8 cellular contexts compared by ENCODE assay signal in the genomic region with DNA sequence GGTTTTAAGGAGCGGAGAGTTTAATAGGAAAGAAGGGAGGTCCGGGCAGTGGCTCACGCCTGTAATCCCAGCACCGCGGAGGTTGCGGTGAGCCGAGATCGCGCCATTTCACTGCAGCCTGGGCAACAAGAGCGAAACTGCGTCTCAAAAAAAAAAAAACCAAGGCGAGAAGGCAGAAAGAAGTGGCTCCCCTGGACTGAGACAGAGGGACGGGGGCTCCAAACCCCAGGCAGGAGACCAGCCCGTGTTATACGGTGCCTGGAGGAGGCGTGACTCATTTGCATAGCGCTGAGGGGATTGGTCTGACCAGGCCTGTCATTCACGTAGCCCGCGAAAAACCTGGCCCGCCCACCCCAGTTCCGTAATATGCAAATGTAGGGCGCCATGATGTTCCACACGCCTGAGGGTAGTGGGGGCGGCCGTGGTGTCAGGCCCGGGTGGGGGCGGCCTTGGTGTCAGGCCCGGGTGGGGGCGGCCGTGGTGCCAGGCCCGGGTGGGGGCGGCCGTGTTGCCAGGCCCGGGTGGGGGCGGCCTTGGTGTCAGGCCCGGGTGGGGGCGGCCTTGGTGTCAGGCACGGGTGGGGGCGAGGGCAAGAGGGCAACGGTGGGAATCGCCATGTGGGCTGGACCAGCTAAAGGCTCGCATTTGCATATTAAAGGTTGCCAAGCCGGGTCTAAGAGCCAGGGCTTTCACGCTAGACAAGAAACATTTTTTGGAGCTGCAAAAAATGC. TPM values are rescaled to one million over a fixed set of nuclear protein-coding genes. Genes with fewer than 3 reads are reported as not detected.
DNase-seq lines count a peak whose midpoint lies in the region; ATAC-seq and TF ChIP-seq lines count a peak whose summit lies in the region.

No MANE protein-coding gene starts in this region.

- H3K4me1 ChIP-seq in ascending aorta (no peaks in the 10 kb centered on the region), iPS DF 6.9 (ENCODE audit: control insufficient read depth, insufficient read depth, low read length) (0 out of 2 replicates have a peak, but pooled peaks cover 1% of the 10 kb centered on the region), skeletal muscle tissue (ENCODE audit: control insufficient read depth in 3 of 3, insufficient read depth in 3 of 3, low read length in 3 of 3) (peaks cover 0 to 3% (median 3%) of the 10 kb centered on the region in 3 donors)

- peak overlapping the region; percentile 52 for H3K4me3 ChIP-seq in GM12865 (ENCODE audit: low read depth, low read length)
- peak overlapping the region; percentile 44 to 77 for H3K4me3 ChIP-seq in ascending aorta
- peak overlapping the region; percentile 52; the same call in 1 of the 2 replicates for H3K4me3 ChIP-seq in iPS DF 6.9 (ENCODE audit: low read length)
- peak overlapping the region; percentile 85 to 86 (median 85) for H3K4me3 ChIP-seq in skeletal muscle tissue (ENCODE audit: low read length in 3 of 3)

- no peaks in the 10 kb centered on the region for H3K9me3 ChIP-seq in ascending aorta
- H3K9me3 ChIP-seq in iPS DF 6.9 (ENCODE audit: control insufficient read depth, insufficient read depth, low read length): no peaks in the 10 kb centered on the region
- H3K9me3 ChIP-seq in skeletal muscle tissue (ENCODE audit: control insufficient read depth in 3 of 3, low read length in 3 of 3): no peaks in the 10 kb centered on the region

- intact Hi-C loops in ascending aorta (cut with DNase I): loop anchor here (1.0 kb wide), 1 partner anchor 36 kb away; no protein-coding TSS in a partner anchor

- H3K27me3 ChIP-seq in ascending aorta (no peaks in the 10 kb centered on the region), iPS DF 6.9 (ENCODE audit: control insufficient read depth, insufficient read depth, low read length) (no peaks in the 10 kb centered on the region), skeletal muscle tissue (ENCODE audit: control insufficient read depth in 3 of 3, insufficient read depth in 3 of 3, low read length in 3 of 3) (peaks cover 0 to 5% (median 0%) of the 10 kb centered on the region in 3 donors)

- DNase-seq in GM12865 (ENCODE audit: low read depth): peak; percentile 92
- DNase-seq in RPMI8226: peak; percentile 97
- peak; percentile 68 to 95 for DNase-seq in ascending aorta (ENCODE audit: low spot score in 2 of 2)
- DNase-seq in iPS DF 6.9 (ENCODE audit: low read depth, low spot score): peak; percentile 89
- DNase-seq in KBM-7: no peak
- no peak for DNase-seq in midbrain (lab: John Stamatoyannopoulos, UW)

- peak overlapping the region in 1 of 2 donors; percentile 41 for H3K27ac ChIP-seq in ascending aorta
- H3K27ac ChIP-seq in iPS DF 6.9 (ENCODE audit: low read length): no peak overlapping the region
- H3K27ac ChIP-seq in skeletal muscle tissue (ENCODE audit: low read depth, low read length): no peak overlapping the region

- peak; percentile 99 for ATAC-seq in HG02642 (IDR thresholded peaks at IDR 0.05; ENCODE audit: poor library complexity, unreplicated experiment)

- in situ Hi-C loops in KBM-7 (cut with MboI; ENCODE audit: low pct_unique_long_range_greater_than_20kb, low sequenced_read_pairs): no loop called here

- H3K36me3 ChIP-seq in ascending aorta (no peaks in the 10 kb centered on the region), iPS DF 6.9 (ENCODE audit: control insufficient read depth, insufficient read depth, low read length) (peaks cover 25% of the 10 kb centered on the region), skeletal muscle tissue (ENCODE audit: control insufficient read depth in 3 of 3, insufficient read depth in 3 of 3, low read length in 3 of 3) (peaks cover 8 to 18% (median 8%) of the 10 kb centered on the region in 3 donors)

- peak overlapping the region; percentile 68 to 76 (median 70) for H3K9ac ChIP-seq in skeletal muscle tissue (ENCODE audit: low read depth in 1 of 3, low read length in 3 of 3)

- TF ChIP-seq CTCF in GM12865 (IDR thresholded peaks at IDR 0.05; ENCODE audit: insufficient read depth, low read depth, low read length, missing control alignments) (no peak), ascending aorta (IDR thresholded peaks at IDR 0.05) (no peak)

- no CpG with 5 or more reads among the region's 45 CpGs for WGBS in iPS DF 6.9 (ENCODE audit: insufficient coverage, insufficient read length)

RNA-seq across cellular contexts. Expression of gene PLCXD1, which starts 2.1 kb away (rescaled TPM):
- total RNA-seq in ascending aorta (3.0 TPM), skeletal muscle tissue (5.2 TPM)

RNA-seq across cellular contexts. Expression of gene GTPBP6, which starts 35.3 kb away (rescaled TPM):
- total RNA-seq in ascending aorta: 56.2 TPM
- total RNA-seq in skeletal muscle tissue: 30.8 TPM

Comparison
In these comparisons a context has a peak if more than half of its experiments do, and no peak if none do; other contexts are left out.
1. DNase-seq: peak in GM12865 (single experiment), RPMI8226 (single experiment), ascending aorta (2 of 2) and iPS DF 6.9 (single experiment); none in KBM-7 (single experiment) and midbrain (single experiment).
2. Peak in every context shown above with its lines, with median percentiles within 50 percentile points of each other: H3K4me3 ChIP-seq.